In the genomic region with DNA sequence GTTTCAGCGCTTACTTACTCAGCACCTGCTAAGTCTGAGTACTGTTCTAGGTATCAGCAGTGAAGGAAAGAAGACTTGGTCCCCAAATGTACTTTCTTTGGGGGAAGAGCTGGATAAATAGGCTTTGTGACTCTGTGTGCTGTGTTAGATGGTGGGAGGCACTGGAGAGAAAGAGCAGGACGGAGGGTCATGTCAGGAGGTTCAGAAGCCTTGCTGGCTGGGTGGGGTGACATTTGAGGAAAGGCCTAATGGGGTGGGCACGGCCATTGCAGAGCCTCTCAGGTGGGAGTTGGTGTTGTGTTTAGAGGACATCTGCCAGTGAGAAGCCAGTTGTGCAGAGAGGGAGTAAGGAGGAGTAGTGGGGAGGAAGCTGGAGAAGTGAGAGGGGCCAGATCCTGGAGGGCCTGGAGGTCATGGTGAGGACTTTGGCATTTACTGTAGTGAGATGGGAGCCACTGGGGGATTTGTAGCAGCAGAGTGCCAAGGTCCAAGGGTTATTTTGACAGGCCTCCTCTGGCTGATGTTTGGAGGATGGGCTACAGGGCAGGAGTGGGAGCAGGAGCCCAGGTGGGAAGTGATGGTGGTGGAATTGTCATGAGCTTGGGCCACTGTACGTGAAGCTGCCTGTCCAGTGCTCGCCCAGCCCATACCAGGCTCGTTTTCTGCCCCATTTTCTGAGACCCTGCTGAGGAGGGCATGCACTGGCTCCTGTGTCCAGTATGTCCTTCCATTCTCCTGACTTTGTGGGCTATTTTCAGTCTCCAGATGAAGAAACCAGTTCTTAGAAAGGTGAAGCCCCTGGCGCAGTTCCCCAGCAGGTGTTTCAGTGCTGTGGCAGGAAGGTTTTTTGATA, we compare ENCODE assay signal across 1 cellular context.
TF ChIP-seq lines count a peak whose summit lies in the region.

No MANE protein-coding gene starts in this region.

TF ChIP-seq in HepG2, 621 proteins besides CTCF, POLR2A, EP300 and RAD21 (continued from another document and continues in another):
- TF ChIP-seq, protein P1, sequence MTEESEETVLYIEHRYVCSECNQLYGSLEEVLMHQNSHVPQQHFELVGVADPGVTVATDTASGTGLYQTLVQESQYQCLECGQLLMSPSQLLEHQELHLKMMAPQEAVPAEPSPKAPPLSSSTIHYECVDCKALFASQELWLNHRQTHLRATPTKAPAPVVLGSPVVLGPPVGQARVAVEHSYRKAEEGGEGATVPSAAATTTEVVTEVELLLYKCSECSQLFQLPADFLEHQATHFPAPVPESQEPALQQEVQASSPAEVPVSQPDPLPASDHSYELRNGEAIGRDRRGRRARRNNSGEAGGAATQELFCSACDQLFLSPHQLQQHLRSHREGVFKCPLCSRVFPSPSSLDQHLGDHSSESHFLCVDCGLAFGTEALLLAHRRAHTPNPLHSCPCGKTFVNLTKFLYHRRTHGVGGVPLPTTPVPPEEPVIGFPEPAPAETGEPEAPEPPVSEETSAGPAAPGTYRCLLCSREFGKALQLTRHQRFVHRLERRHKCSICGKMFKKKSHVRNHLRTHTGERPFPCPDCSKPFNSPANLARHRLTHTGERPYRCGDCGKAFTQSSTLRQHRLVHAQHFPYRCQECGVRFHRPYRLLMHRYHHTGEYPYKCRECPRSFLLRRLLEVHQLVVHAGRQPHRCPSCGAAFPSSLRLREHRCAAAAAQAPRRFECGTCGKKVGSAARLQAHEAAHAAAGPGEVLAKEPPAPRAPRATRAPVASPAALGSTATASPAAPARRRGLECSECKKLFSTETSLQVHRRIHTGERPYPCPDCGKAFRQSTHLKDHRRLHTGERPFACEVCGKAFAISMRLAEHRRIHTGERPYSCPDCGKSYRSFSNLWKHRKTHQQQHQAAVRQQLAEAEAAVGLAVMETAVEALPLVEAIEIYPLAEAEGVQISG (CRISPR knock-in tag; IDR thresholded peaks at IDR 0.05), result peak; percentile 43
- TF ChIP-seq ZNF747 (CRISPR knock-in tag; IDR thresholded peaks at IDR 0.05; ENCODE audit: borderline replicate concordance) (peak; percentile 33; the same call in 1 of the 2 replicates), XBP1 (CRISPR knock-in tag; IDR thresholded peaks at IDR 0.05) (no peak), MTA3 (CRISPR knock-in tag; IDR thresholded peaks at IDR 0.05) (no peak), ZNF790 (CRISPR knock-in tag; IDR thresholded peaks at IDR 0.05; ENCODE audit: borderline replicate concordance) (no peak), RCOR2 (CRISPR knock-in tag; IDR thresholded peaks at IDR 0.05) (peak; percentile 83), ELF3 (CRISPR knock-in tag; IDR thresholded peaks at IDR 0.05) (peak; percentile 66), ZBTB21 (CRISPR knock-in tag; IDR thresholded peaks at IDR 0.05) (peak; percentile 44; the same call in 1 of the 2 replicates), TOE1 (CRISPR knock-in tag; IDR thresholded peaks at IDR 0.05) (0 out of 2 replicates have a peak, but pooled peaks have one; percentile 28), ZSCAN31 (CRISPR knock-in tag; IDR thresholded peaks at IDR 0.05; ENCODE audit: low read depth) (0 out of 2 replicates have a peak, but pooled peaks have one; percentile 48), TARDBP (CRISPR knock-in tag; IDR thresholded peaks at IDR 0.05) (peak; percentile 56; the same call in 1 of the 2 replicates), GABPA (IDR thresholded peaks at IDR 0.05; ENCODE audit: low read depth, low read length) (no peak), GABPA (CRISPR knock-in tag; IDR thresholded peaks at IDR 0.05; ENCODE audit: low read depth) (peak; percentile 54), ZNF354B (CRISPR knock-in tag; IDR thresholded peaks at IDR 0.05) (no peak), ZNF737 (CRISPR knock-in tag; IDR thresholded peaks at IDR 0.05; ENCODE audit: borderline replicate concordance) (no peak), ZNF430 (CRISPR knock-in tag; IDR thresholded peaks at IDR 0.05) (peak; percentile 77; the same call in 1 of the 2 replicates), HOXA5 (CRISPR knock-in tag; IDR thresholded peaks at IDR 0.05) (no peak), ZNF589 (CRISPR knock-in tag; conservative IDR thresholded peaks at IDR 0.05) (no peak), ZNF674 (CRISPR knock-in tag; IDR thresholded peaks at IDR 0.05; ENCODE audit: low read depth) (no peak), NR2F2 (IDR thresholded peaks at IDR 0.05; ENCODE audit: borderline replicate concordance, low read depth) (peak; percentile 84), ZIK1 (CRISPR knock-in tag; IDR thresholded peaks at IDR 0.05; ENCODE audit: borderline replicate concordance, low read depth) (no peak), HOXA9 (CRISPR knock-in tag; IDR thresholded peaks at IDR 0.05; ENCODE audit: borderline replicate concordance) (no peak), PHF20 (CRISPR knock-in tag; IDR thresholded peaks at IDR 0.05) (peak; percentile 55; the same call in 1 of the 2 replicates), FOSL2 (CRISPR knock-in tag; IDR thresholded peaks at IDR 0.05) (peak; percentile 21; the same call in 1 of the 2 replicates), RXRA (CRISPR knock-in tag; IDR thresholded peaks at IDR 0.05) (peak; percentile 94), BHLHE40 (IDR thresholded peaks at IDR 0.05; ENCODE audit: low read length) (0 out of 2 replicates have a peak, but pooled peaks have one; percentile 33), ATF1 (CRISPR knock-in tag; IDR thresholded peaks at IDR 0.05) (no peak), NFKBIZ (CRISPR knock-in tag; IDR thresholded peaks at IDR 0.05) (peak; percentile 80; the same call in 1 of the 2 replicates), ZNF12 (CRISPR knock-in tag; IDR thresholded peaks at IDR 0.05) (peak; percentile 43; the same call in 1 of the 2 replicates), SRSF9 (IDR thresholded peaks at IDR 0.05; ENCODE audit: borderline replicate concordance, insufficient read depth, low read depth, low read length, poor library complexity, severe bottlenecking) (no peak), PCBP1 (IDR thresholded peaks at IDR 0.05; ENCODE audit: borderline replicate concordance, low read depth, low read length) (no peak), IRF2 (CRISPR knock-in tag; IDR thresholded peaks at IDR 0.05) (0 out of 2 replicates have a peak, but pooled peaks have one; percentile 36), ZMYM3 (CRISPR knock-in tag; IDR thresholded peaks at IDR 0.05) (peak; percentile 67; the same call in 1 of the 2 replicates), TEAD2 (CRISPR knock-in tag; IDR thresholded peaks at IDR 0.05) (no peak), NBN (conservative IDR thresholded peaks at IDR 0.05) (no peak)
- TF ChIP-seq, protein P2, sequence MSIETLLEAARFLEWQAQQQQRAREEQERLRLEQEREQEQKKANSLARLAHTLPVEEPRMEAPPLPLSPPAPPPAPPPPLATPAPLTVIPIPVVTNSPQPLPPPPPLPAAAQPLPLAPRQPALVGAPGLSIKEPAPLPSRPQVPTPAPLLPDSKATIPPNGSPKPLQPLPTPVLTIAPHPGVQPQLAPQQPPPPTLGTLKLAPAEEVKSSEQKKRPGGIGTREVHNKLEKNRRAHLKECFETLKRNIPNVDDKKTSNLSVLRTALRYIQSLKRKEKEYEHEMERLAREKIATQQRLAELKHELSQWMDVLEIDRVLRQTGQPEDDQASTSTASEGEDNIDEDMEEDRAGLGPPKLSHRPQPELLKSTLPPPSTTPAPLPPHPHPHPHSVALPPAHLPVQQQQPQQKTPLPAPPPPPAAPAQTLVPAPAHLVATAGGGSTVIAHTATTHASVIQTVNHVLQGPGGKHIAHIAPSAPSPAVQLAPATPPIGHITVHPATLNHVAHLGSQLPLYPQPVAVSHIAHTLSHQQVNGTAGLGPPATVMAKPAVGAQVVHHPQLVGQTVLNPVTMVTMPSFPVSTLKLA (IDR thresholded peaks at IDR 0.05), result no peak
- TF ChIP-seq, protein P3, sequence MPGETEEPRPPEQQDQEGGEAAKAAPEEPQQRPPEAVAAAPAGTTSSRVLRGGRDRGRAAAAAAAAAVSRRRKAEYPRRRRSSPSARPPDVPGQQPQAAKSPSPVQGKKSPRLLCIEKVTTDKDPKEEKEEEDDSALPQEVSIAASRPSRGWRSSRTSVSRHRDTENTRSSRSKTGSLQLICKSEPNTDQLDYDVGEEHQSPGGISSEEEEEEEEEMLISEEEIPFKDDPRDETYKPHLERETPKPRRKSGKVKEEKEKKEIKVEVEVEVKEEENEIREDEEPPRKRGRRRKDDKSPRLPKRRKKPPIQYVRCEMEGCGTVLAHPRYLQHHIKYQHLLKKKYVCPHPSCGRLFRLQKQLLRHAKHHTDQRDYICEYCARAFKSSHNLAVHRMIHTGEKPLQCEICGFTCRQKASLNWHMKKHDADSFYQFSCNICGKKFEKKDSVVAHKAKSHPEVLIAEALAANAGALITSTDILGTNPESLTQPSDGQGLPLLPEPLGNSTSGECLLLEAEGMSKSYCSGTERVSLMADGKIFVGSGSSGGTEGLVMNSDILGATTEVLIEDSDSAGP (CRISPR knock-in tag; IDR thresholded peaks at IDR 0.05; ENCODE audit: borderline replicate concordance), result peak; percentile 20; the same call in 1 of the 2 replicates
- TF ChIP-seq, protein P4, sequence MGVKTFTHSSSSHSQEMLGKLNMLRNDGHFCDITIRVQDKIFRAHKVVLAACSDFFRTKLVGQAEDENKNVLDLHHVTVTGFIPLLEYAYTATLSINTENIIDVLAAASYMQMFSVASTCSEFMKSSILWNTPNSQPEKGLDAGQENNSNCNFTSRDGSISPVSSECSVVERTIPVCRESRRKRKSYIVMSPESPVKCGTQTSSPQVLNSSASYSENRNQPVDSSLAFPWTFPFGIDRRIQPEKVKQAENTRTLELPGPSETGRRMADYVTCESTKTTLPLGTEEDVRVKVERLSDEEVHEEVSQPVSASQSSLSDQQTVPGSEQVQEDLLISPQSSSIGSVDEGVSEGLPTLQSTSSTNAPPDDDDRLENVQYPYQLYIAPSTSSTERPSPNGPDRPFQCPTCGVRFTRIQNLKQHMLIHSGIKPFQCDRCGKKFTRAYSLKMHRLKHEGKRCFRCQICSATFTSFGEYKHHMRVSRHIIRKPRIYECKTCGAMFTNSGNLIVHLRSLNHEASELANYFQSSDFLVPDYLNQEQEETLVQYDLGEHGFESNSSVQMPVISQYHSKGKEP (CRISPR knock-in tag; IDR thresholded peaks at IDR 0.05), result no peak
- TF ChIP-seq, protein P5, sequence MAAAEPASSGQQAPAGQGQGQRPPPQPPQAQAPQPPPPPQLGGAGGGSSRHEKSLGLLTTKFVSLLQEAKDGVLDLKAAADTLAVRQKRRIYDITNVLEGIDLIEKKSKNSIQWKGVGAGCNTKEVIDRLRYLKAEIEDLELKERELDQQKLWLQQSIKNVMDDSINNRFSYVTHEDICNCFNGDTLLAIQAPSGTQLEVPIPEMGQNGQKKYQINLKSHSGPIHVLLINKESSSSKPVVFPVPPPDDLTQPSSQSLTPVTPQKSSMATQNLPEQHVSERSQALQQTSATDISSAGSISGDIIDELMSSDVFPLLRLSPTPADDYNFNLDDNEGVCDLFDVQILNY (CRISPR knock-in tag; conservative IDR thresholded peaks at IDR 0.05), result no peak
- TF ChIP-seq, protein P6, sequence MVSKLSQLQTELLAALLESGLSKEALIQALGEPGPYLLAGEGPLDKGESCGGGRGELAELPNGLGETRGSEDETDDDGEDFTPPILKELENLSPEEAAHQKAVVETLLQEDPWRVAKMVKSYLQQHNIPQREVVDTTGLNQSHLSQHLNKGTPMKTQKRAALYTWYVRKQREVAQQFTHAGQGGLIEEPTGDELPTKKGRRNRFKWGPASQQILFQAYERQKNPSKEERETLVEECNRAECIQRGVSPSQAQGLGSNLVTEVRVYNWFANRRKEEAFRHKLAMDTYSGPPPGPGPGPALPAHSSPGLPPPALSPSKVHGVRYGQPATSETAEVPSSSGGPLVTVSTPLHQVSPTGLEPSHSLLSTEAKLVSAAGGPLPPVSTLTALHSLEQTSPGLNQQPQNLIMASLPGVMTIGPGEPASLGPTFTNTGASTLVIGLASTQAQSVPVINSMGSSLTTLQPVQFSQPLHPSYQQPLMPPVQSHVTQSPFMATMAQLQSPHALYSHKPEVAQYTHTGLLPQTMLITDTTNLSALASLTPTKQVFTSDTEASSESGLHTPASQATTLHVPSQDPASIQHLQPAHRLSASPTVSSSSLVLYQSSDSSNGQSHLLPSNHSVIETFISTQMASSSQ (IDR thresholded peaks at IDR 0.05; ENCODE audit: low read depth), result no peak
- TF ChIP-seq, protein P6 (CRISPR knock-in tag; IDR thresholded peaks at IDR 0.05; ENCODE audit: borderline replicate concordance), result peak; percentile 49; the same call in 1 of the 2 replicates
- TF ChIP-seq, protein P7, sequence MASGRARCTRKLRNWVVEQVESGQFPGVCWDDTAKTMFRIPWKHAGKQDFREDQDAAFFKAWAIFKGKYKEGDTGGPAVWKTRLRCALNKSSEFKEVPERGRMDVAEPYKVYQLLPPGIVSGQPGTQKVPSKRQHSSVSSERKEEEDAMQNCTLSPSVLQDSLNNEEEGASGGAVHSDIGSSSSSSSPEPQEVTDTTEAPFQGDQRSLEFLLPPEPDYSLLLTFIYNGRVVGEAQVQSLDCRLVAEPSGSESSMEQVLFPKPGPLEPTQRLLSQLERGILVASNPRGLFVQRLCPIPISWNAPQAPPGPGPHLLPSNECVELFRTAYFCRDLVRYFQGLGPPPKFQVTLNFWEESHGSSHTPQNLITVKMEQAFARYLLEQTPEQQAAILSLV (CRISPR knock-in tag; IDR thresholded peaks at IDR 0.05; ENCODE audit: borderline replicate concordance), result peak; percentile 64; the same call in 1 of the 2 replicates
- TF ChIP-seq, protein P8, sequence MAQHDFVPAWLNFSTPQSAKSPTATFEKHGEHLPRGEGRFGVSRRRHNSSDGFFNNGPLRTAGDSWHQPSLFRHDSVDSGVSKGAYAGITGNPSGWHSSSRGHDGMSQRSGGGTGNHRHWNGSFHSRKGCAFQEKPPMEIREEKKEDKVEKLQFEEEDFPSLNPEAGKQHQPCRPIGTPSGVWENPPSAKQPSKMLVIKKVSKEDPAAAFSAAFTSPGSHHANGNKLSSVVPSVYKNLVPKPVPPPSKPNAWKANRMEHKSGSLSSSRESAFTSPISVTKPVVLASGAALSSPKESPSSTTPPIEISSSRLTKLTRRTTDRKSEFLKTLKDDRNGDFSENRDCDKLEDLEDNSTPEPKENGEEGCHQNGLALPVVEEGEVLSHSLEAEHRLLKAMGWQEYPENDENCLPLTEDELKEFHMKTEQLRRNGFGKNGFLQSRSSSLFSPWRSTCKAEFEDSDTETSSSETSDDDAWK (CRISPR knock-in tag; IDR thresholded peaks at IDR 0.05), result no peak
- TF ChIP-seq, protein P9, sequence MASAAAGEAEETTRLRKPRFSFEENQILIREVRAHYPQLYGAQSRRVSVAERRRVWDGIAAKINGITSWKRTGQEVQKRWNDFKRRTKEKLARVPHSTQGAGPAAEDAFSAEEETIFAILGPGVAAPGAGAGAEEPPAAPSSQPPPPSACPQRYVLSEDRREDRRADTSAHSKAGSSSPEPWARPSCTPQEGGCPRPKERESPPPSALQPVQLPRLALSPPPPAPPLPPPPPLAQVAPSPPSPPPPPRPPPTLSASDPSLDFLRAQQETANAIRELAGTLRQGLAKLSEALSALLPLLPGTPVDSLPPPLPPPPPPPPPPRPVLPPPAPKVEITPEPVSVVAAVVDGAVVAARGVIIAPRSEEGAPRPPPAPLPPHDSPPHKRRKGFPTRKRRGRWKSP (CRISPR knock-in tag; IDR thresholded peaks at IDR 0.05), result 0 out of 2 replicates have a peak, but pooled peaks have one; percentile 39
